Comparison of ENCODE assay signal across 21 cellular contexts in the genomic region with DNA sequence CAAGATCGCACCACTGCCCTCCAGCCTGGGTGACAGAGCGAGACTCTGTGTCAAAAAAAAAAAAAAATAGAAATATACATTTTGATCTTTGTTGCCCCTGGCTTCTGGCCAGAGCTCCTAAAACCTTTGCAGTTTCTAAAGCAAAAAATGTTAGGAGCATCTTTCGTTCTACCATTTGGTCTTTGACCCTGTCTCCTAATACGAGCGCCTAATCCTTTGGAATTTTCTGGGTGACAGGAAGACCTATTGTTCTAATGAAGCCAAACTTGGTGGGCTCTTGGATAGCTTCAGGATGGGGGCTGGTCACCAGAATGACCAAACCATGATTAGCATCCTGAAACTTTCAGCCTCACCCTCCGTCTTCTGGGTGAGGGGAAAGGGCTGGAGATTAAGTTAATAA. TPM values are rescaled to one million over a fixed set of nuclear protein-coding genes. Genes with fewer than 3 reads are reported as not detected.
DNase-seq lines count a peak whose midpoint lies in the region; ATAC-seq and TF ChIP-seq lines count a peak whose summit lies in the region.
"Had no signal": no experiment of that assay in that cellular context is flagged by ENCODE, and none has a peak within 500 bp of the region (broad histone marks: within the 10 kb centered on the region; RNA-seq: fewer than 3 reads in every experiment).

No MANE protein-coding gene starts in this region.

- peaks cover 2% of the 10 kb centered on the region for H3K36me3 Mint-ChIP-seq in activated CD8-positive, alpha-beta memory T cell treated with anti-CD3 and anti-CD28 coated beads, Interleukin-2, amount 10 ng/mL, durations not matched to agents 7 days and 5 days
- H3K36me3 Mint-ChIP-seq in CD8-positive, alpha-beta memory T cell: no peaks in the 10 kb centered on the region
- H3K36me3 Mint-ChIP-seq in endodermal cell (ENCODE audit: low read depth): no peaks in the 10 kb centered on the region
- H3K36me3 Mint-ChIP-seq: IgD-negative memory B cell had no signal

- no peak overlapping the region for H3K9ac ChIP-seq in endodermal cell (ENCODE audit: extremely low read depth, low read length, poor library complexity, severe bottlenecking)

- no peaks in the 10 kb centered on the region for H3K27me3 ChIP-seq in CD8-positive, alpha-beta memory T cell (ENCODE audit: insufficient read depth, low read length, poor library complexity, severe bottlenecking)
- H3K27me3 ChIP-seq in endodermal cell (ENCODE audit: control insufficient read depth, insufficient read depth, low read length, poor library complexity, severe bottlenecking) (no peaks in the 10 kb centered on the region), thoracic aorta (replicated peaks; ENCODE audit: insufficient read depth) (no peaks in the 10 kb centered on the region)

- peaks cover 21% of the 10 kb centered on the region for H3K4me1 ChIP-seq in CD8-positive, alpha-beta memory T cell (ENCODE audit: insufficient read depth, low read length)
- H3K4me1 ChIP-seq in endodermal cell (ENCODE audit: control insufficient read depth, insufficient read depth, low read length) (no peaks in the 10 kb centered on the region), thoracic aorta (ENCODE audit: control insufficient read depth in 1 of 2, low read depth in 2 of 2) (no peaks in the 10 kb centered on the region)

- H3K27ac ChIP-seq in CD8-positive, alpha-beta memory T cell (ENCODE audit: low read depth, low read length): no peak overlapping the region
- H3K27ac ChIP-seq in endodermal cell (ENCODE audit: low read depth, low read length) (no peak overlapping the region), thoracic aorta (peak overlapping the region in 1 of 2 donors; percentile 30)

- no peak for ATAC-seq in activated CD8-positive, alpha-beta memory T cell treated with anti-CD3 and anti-CD28 coated beads, Interleukin-2, amount 10 ng/mL, durations not matched to agents 7 days and 5 days
- ATAC-seq in thoracic aorta (ENCODE audit: insufficient number of reproducible peaks, low FRiP score, low read depth) (no peak), HG03095 (IDR thresholded peaks at IDR 0.05; ENCODE audit: unreplicated experiment) (no peak)

- TF ChIP-seq CTCF in endodermal cell (conservative IDR thresholded peaks at IDR 0.05) (no peak), thoracic aorta (IDR thresholded peaks at IDR 0.05) (no peak)

- POLR2A ChIA-PET in CD8-positive, alpha-beta memory T cell (lab: Charles Lee): interaction anchor here (0.6 to 1.1 kb wide), 4 partner anchors 46 to 428 kb away, joined by 3 to 8 read pairs (median 3); a partner anchor contains a TSS

- H3K36me3 ChIP-seq in CD8-positive, alpha-beta memory T cell (ENCODE audit: insufficient read depth, low read length): no peaks in the 10 kb centered on the region
- H3K36me3 ChIP-seq in endodermal cell (ENCODE audit: control insufficient read depth, insufficient read depth, low read length) (no peaks in the 10 kb centered on the region), thoracic aorta (no peaks in the 10 kb centered on the region)

- CTCF ChIA-PET in activated CD8-positive, alpha-beta memory T cell treated with anti-CD3 and anti-CD28 coated beads, Interleukin-2, amount 10 ng/mL, durations not matched to agents 7 days and 5 days (lab: Charles Lee): interaction anchor here (0.7 to 2.6 kb wide), 5 partner anchors 9 to 104 kb away, joined by 3 to 18 read pairs (median 3); no protein-coding TSS in a partner anchor
- CTCF ChIA-PET in CD8-positive, alpha-beta memory T cell (lab: Charles Lee): interaction anchor here (1.4 to 1.9 kb wide), 3 partner anchors 17 to 56 kb away, joined by 3 to 8 read pairs (median 3); a partner anchor contains a TSS

- no peak for DNase-seq in activated CD8-positive, alpha-beta memory T cell treated with anti-CD3 and anti-CD28 coated beads, Interleukin-2, amount 10 ng/mL, durations not matched to agents 7 days and 5 days
- DNase-seq in activated CD8-positive, alpha-beta memory T cell treated with anti-CD3 and anti-CD28 coated beads for 24 hours: no peak
- DNase-seq in CD8-positive, alpha-beta memory T cell: no peak
- DNase-seq in endodermal cell (no peak), thoracic aorta (ENCODE audit: low spot score) (no peak), SKM-1 treated with dmso at 0.1 percent for 144 hours (lab: John Stamatoyannopoulos, UW; ENCODE audit: unreplicated experiment) (no peak), HuH-7 (ENCODE audit: low spot score) (no peak)
- DNase-seq: COR-L47; DMS 273 treated with DMSO at 0.1 percent for 48 hours; DMS79 treated with DMSO at 0.1 percent for 48 hours; GOT3; NCI-H1105; NCI-H146; NCI-H2029 treated with DMSO at 0.1 percent for 48 hours; NCI-H2171; NCI-H345; NCI-H524; NCI-H774; NK-92 treated with Interleukin-12 subunit alpha and Interleukin-12 subunit beta, amount 100 ng/mL, for 24 hours had no signal

- H3K4me3 ChIP-seq in CD8-positive, alpha-beta memory T cell (ENCODE audit: low read length): no peak overlapping the region
- H3K4me3 ChIP-seq in endodermal cell (ENCODE audit: low read length): no peak overlapping the region
- H3K4me3 ChIP-seq in thoracic aorta: peak overlapping the region; percentile 7

- WGBS in endodermal cell (ENCODE audit: insufficient coverage in 1 of 2, insufficient read length in 1 of 2), 2 experiments: 76 to 79% methylated on average over 6 of the region's 6 CpGs

- no peaks in the 10 kb centered on the region for H3K27me3 Mint-ChIP-seq in activated CD8-positive, alpha-beta memory T cell treated with anti-CD3 and anti-CD28 coated beads, Interleukin-2, amount 10 ng/mL, durations not matched to agents 7 days and 5 days
- H3K27me3 Mint-ChIP-seq in CD8-positive, alpha-beta memory T cell: no peaks in the 10 kb centered on the region
- H3K27me3 Mint-ChIP-seq in endodermal cell (ENCODE audit: insufficient read depth): no peaks in the 10 kb centered on the region
- H3K27me3 Mint-ChIP-seq: IgD-negative memory B cell had no signal

- H3K9me3 ChIP-seq in CD8-positive, alpha-beta memory T cell (ENCODE audit: low read length): no peaks in the 10 kb centered on the region
- H3K9me3 ChIP-seq in endodermal cell (ENCODE audit: control insufficient read depth, low read length) (no peaks in the 10 kb centered on the region), thoracic aorta (no peaks in the 10 kb centered on the region)

- H3K9me3 Mint-ChIP-seq in activated CD8-positive, alpha-beta memory T cell treated with anti-CD3 and anti-CD28 coated beads, Interleukin-2, amount 10 ng/mL, durations not matched to agents 7 days and 5 days (ENCODE audit: low read depth): no peaks in the 10 kb centered on the region
- peaks cover 0 to 3% (median 0%) of the 10 kb centered on the region in 5 donors for H3K9me3 Mint-ChIP-seq in CD8-positive, alpha-beta memory T cell
- H3K9me3 Mint-ChIP-seq in endodermal cell: no peaks in the 10 kb centered on the region
- H3K9me3 Mint-ChIP-seq: IgD-negative memory B cell had no signal

- H3K27ac Mint-ChIP-seq in activated CD8-positive, alpha-beta memory T cell treated with anti-CD3 and anti-CD28 coated beads, Interleukin-2, amount 10 ng/mL, durations not matched to agents 7 days and 5 days: peak overlapping the region; percentile 28
- H3K27ac Mint-ChIP-seq in CD8-positive, alpha-beta memory T cell: peak overlapping the region in 5 of 8 donors; percentile 30 to 93 (median 55)
- H3K27ac Mint-ChIP-seq in endodermal cell: peak overlapping the region; percentile 30

- H3K4me3 Mint-ChIP-seq in activated CD8-positive, alpha-beta memory T cell treated with anti-CD3 and anti-CD28 coated beads, Interleukin-2, amount 10 ng/mL, durations not matched to agents 7 days and 5 days: no peak overlapping the region
- no peak overlapping the region for H3K4me3 Mint-ChIP-seq in CD8-positive, alpha-beta memory T cell
- H3K4me3 Mint-ChIP-seq in endodermal cell: no peak overlapping the region

- H3K4me1 Mint-ChIP-seq in activated CD8-positive, alpha-beta memory T cell treated with anti-CD3 and anti-CD28 coated beads, Interleukin-2, amount 10 ng/mL, durations not matched to agents 7 days and 5 days: peaks cover 45% of the 10 kb centered on the region
- peaks cover 28 to 41% (median 31%) of the 10 kb centered on the region in 3 donors for H3K4me1 Mint-ChIP-seq in CD8-positive, alpha-beta memory T cell
- peaks cover 5% of the 10 kb centered on the region for H3K4me1 Mint-ChIP-seq in endodermal cell

RNA-seq across cellular contexts. Expression of a gene that starts 32.3 kb away (rescaled TPM):
- total RNA-seq in activated CD8-positive, alpha-beta memory T cell treated with anti-CD3 and anti-CD28 coated beads, Interleukin-2, amount 10 ng/mL, durations not matched to agents 7 days and 5 days: 10 to 100 TPM; 56.2 to 75.7 TPM
- 10 to 100 TPM; 43.9 to 48.2 TPM for total RNA-seq in CD8-positive, alpha-beta memory T cell
- 27.3 TPM for polyA plus RNA-seq in CD8-positive, alpha-beta memory T cell
- total RNA-seq in endodermal cell (10 to 100 TPM; 56.5 to 65.1 TPM), thoracic aorta (100 to 1,000 TPM in 1 of 2 donors, 10 to 100 TPM in 1; 91.2 to 180 TPM)
- polyA plus RNA-seq in endodermal cell (2013, experiment 1 of 2): 33.3 TPM
- polyA plus RNA-seq in endodermal cell (2013, experiment 2 of 2): 35.1 TPM

RNA-seq across cellular contexts. Expression of a gene that starts 46.0 kb away (rescaled TPM):
- 10 to 100 TPM; 45.2 to 45.3 TPM for total RNA-seq in activated CD8-positive, alpha-beta memory T cell treated with anti-CD3 and anti-CD28 coated beads, Interleukin-2, amount 10 ng/mL, durations not matched to agents 7 days and 5 days
- 10 to 100 TPM; 32.1 to 33.7 TPM for total RNA-seq in CD8-positive, alpha-beta memory T cell
- polyA plus RNA-seq in CD8-positive, alpha-beta memory T cell: 12.1 TPM
- total RNA-seq in endodermal cell: 10 to 100 TPM; 26.2 to 26.3 TPM
- polyA plus RNA-seq in endodermal cell (2013, experiment 1 of 2): 29.1 TPM
- 27.7 TPM for polyA plus RNA-seq in endodermal cell (2013, experiment 2 of 2)
- total RNA-seq in thoracic aorta: 10 to 100 TPM; 16.2 to 33.4 TPM
